ENCODE assay signal across 17 cellular contexts in genomic region chr3:173747427-173747826, GRCh38.
"Had no signal": no experiment of that assay in that cellular context is flagged by ENCODE, and none has a peak within 500 bp of the region (broad histone marks: within the 10 kb centered on the region; RNA-seq: fewer than 3 reads in every experiment).

No MANE protein-coding gene starts in this region.

- H3K9me3 Mint-ChIP-seq: activated CD4-positive, alpha-beta T cell treated with anti-CD3 and anti-CD28 coated beads, Interleukin-2, amount 10 ng/mL, durations not matched to agents 24 days and 14 days; activated naive CD8-positive, alpha-beta T cell treated with anti-CD3 and anti-CD28 coated beads, Interleukin-2, amount 50 U/mL, for 24 hours had no signal

- H3K27ac ChIP-seq: ascending aorta, colonic mucosa, neutrophil, tibial nerve had no signal

- ATAC-seq: activated naive CD8-positive, alpha-beta T cell treated with anti-CD3 and anti-CD28 coated beads, Interleukin-2, amount 50 U/mL, for 24 hours; mucosa of descending colon; naive thymus-derived CD8-positive, alpha-beta T cell; right cardiac atrium; stimulated activated effector memory CD8-positive, alpha-beta T cell treated with anti-CD3 and anti-CD28 coated beads, Interleukin-12 subunit alpha, Interleukin-12 subunit beta, amount 100 ng/mL, for 72 hours had no signal

- H3K27ac Mint-ChIP-seq: activated CD4-positive, alpha-beta T cell treated with anti-CD3 and anti-CD28 coated beads, Interleukin-2, amount 10 ng/mL, durations not matched to agents 24 days and 14 days; activated naive CD8-positive, alpha-beta T cell treated with anti-CD3 and anti-CD28 coated beads, Interleukin-2, amount 50 U/mL, for 24 hours; immature natural killer cell; naive thymus-derived CD8-positive, alpha-beta T cell; stimulated activated effector memory CD8-positive, alpha-beta T cell treated with anti-CD3 and anti-CD28 coated beads, Interleukin-12 subunit alpha, Interleukin-12 subunit beta, amount 100 ng/mL, for 72 hours had no signal

- H3K4me1 ChIP-seq: ascending aorta, colonic mucosa, tibial nerve had no signal

- DNase-seq: activated CD4-positive, alpha-beta T cell treated with anti-CD3 and anti-CD28 coated beads, Interleukin-2, amount 10 ng/mL, durations not matched to agents 24 days and 14 days; activated CD8-positive, alpha-beta memory T cell treated with anti-CD3 and anti-CD28 coated beads for 24 hours; activated naive CD4-positive, alpha-beta T cell treated with Interleukin-2 at 50 U/mL for 16 hours; activated naive CD8-positive, alpha-beta T cell treated with anti-CD3 and anti-CD28 coated beads, Interleukin-2, amount 50 U/mL, for 24 hours; colonic mucosa; effector CD4-positive, alpha-beta T cell; immature natural killer cell; mucosa of descending colon; naive thymus-derived CD8-positive, alpha-beta T cell; posterior cingulate gyrus; right cardiac atrium; small intestine; T1000 had no signal

- H3K4me3 Mint-ChIP-seq: activated CD4-positive, alpha-beta T cell treated with anti-CD3 and anti-CD28 coated beads, Interleukin-2, amount 10 ng/mL, durations not matched to agents 24 days and 14 days; activated naive CD8-positive, alpha-beta T cell treated with anti-CD3 and anti-CD28 coated beads, Interleukin-2, amount 50 U/mL, for 24 hours; immature natural killer cell; naive thymus-derived CD8-positive, alpha-beta T cell; stimulated activated effector memory CD8-positive, alpha-beta T cell treated with anti-CD3 and anti-CD28 coated beads, Interleukin-12 subunit alpha, Interleukin-12 subunit beta, amount 100 ng/mL, for 72 hours had no signal

- H3K9me3 ChIP-seq: ascending aorta, colonic mucosa, mucosa of descending colon, neutrophil, tibial nerve had no signal

- H3K27me3 ChIP-seq: ascending aorta, colonic mucosa, neutrophil, tibial nerve had no signal

- H3K36me3 ChIP-seq: ascending aorta, colonic mucosa, neutrophil, tibial nerve had no signal

- H3K27me3 Mint-ChIP-seq: activated CD4-positive, alpha-beta T cell treated with anti-CD3 and anti-CD28 coated beads, Interleukin-2, amount 10 ng/mL, durations not matched to agents 24 days and 14 days; activated naive CD8-positive, alpha-beta T cell treated with anti-CD3 and anti-CD28 coated beads, Interleukin-2, amount 50 U/mL, for 24 hours; naive thymus-derived CD8-positive, alpha-beta T cell had no signal

- H3K4me3 ChIP-seq: ascending aorta, colonic mucosa, mucosa of descending colon, tibial nerve had no signal

- H3K36me3 Mint-ChIP-seq: naive thymus-derived CD8-positive, alpha-beta T cell; stimulated activated effector memory CD8-positive, alpha-beta T cell treated with anti-CD3 and anti-CD28 coated beads, Interleukin-12 subunit alpha, Interleukin-12 subunit beta, amount 100 ng/mL, for 72 hours had no signal

- H3K4me1 Mint-ChIP-seq: activated CD4-positive, alpha-beta T cell treated with anti-CD3 and anti-CD28 coated beads, Interleukin-2, amount 10 ng/mL, durations not matched to agents 24 days and 14 days; activated naive CD8-positive, alpha-beta T cell treated with anti-CD3 and anti-CD28 coated beads, Interleukin-2, amount 50 U/mL, for 24 hours; immature natural killer cell; naive thymus-derived CD8-positive, alpha-beta T cell; stimulated activated effector memory CD8-positive, alpha-beta T cell treated with anti-CD3 and anti-CD28 coated beads, Interleukin-12 subunit alpha, Interleukin-12 subunit beta, amount 100 ng/mL, for 72 hours had no signal
